Comparison of ENCODE assay signal across 1 cellular context in genomic region chr11:116864531-116864930, GRCh38.
TF ChIP-seq lines count a peak whose summit lies in the region.

No MANE protein-coding gene starts in this region.

TF ChIP-seq in SK-N-SH, 30 proteins besides CTCF, POLR2A, EP300 and RAD21 (continued from another document):
- TF ChIP-seq PBX3 (IDR thresholded peaks at IDR 0.05) (0 out of 2 replicates have a peak, but pooled peaks have one; percentile 9), MXI1 (IDR thresholded peaks at IDR 0.05; ENCODE audit: low read depth, low read length) (no peak), GABPA (IDR thresholded peaks at IDR 0.05; ENCODE audit: low read depth) (no peak), TCF12 (IDR thresholded peaks at IDR 0.05) (peak; percentile 61)
